In the genomic region with DNA sequence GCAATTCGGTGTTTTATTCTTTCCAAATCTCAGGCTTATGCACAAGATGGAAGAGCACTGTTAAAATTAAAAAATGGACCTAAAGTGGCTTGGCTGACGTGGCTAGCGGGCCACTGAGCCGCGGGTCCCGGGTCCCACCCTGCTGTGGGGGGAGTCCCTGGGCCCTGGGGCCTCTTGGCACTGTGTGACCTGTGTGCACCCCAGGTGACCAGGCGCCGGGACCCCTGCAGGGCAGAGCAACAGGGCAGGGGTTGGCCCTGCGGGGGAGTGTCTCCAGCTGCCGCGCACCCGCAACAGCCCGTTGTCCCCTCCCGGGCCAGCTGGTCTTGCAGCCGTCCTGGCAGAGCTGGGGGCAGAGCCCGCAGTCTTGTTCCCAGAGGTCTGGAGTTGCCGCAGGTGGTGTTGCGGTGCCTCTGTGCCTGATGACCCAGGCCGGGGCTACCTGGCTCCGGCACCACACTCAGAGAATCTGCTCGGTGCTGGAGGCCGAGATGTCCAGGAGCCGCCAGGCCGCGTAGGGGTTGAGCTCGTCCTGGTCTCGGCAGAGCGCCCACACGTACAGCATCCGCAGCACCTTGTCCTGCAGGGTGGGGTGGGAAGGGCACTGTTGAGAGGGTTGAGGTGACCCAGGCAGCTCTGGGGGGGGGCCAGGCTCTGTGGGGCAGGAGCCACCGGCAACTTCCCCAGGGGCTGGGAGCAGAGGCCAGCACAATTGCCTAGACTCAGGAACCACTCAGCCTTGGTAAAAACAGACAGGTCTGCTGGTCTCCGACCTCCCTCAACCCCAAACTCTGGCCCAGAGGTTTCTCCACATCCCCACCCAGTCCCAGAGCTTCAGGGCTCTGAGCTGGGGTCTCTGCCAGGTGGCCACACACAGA, we compare ENCODE assay signal across 9 cellular contexts. TPM values are rescaled to one million over a fixed set of nuclear protein-coding genes. Genes with fewer than 3 reads are reported as not detected.
DNase-seq lines count a peak whose midpoint lies in the region; ATAC-seq and TF ChIP-seq lines count a peak whose summit lies in the region.
"Had no signal": no experiment of that assay in that cellular context is flagged by ENCODE, and none has a peak within 500 bp of the region (broad histone marks: within the 10 kb centered on the region; RNA-seq: fewer than 3 reads in every experiment).

No MANE protein-coding gene starts in this region.

- peaks cover 0 to 12% (median 9%) of the 10 kb centered on the region in 3 donors for H3K27me3 ChIP-seq in stomach

- H3K27ac ChIP-seq in stomach, result peak overlapping the region in 3 of 5 donors; percentile 77 to 89 (median 86)

- no peaks in the 10 kb centered on the region for H3K9me3 ChIP-seq in stomach

- peak overlapping the region in 2 of 4 donors; percentile 60 to 61 for H3K4me3 ChIP-seq in stomach

- peaks cover 23 to 39% (median 37%) of the 10 kb centered on the region in 4 donors for H3K36me3 ChIP-seq in stomach

- H3K27ac Mint-ChIP-seq in activated CD4-positive, alpha-beta T cell treated with anti-CD3 and anti-CD28 coated beads, Interleukin-2, amount 10 ng/mL, durations not matched to agents 24 days and 14 days, result peak overlapping the region; percentile 59
- H3K27ac Mint-ChIP-seq in activated CD8-positive, alpha-beta T cell treated with anti-CD3 and anti-CD28 coated beads for 36 hours, result no peak overlapping the region

- CTCF ChIA-PET in activated CD8-positive, alpha-beta T cell treated with anti-CD3 and anti-CD28 coated beads for 36 hours (lab: Charles Lee), result interaction anchor here (0.9 kb wide), 1 partner anchor 23 kb away, joined by 3 read pairs; a partner anchor contains a TSS

- no peak for TF ChIP-seq EP300 in stomach (IDR thresholded peaks at IDR 0.05)

- ATAC-seq in activated CD8-positive, alpha-beta T cell treated with anti-CD3 and anti-CD28 coated beads for 36 hours, result no peak
- ATAC-seq in HG02852 (IDR thresholded peaks at IDR 0.05; ENCODE audit: unreplicated experiment) (no peak), HG02884 (IDR thresholded peaks at IDR 0.05; ENCODE audit: unreplicated experiment) (no peak)

- no peaks in the 10 kb centered on the region for H3K9me3 Mint-ChIP-seq in activated CD4-positive, alpha-beta T cell treated with anti-CD3 and anti-CD28 coated beads, Interleukin-2, amount 10 ng/mL, durations not matched to agents 24 days and 14 days
- H3K9me3 Mint-ChIP-seq in activated CD8-positive, alpha-beta T cell treated with anti-CD3 and anti-CD28 coated beads for 36 hours, result no peaks in the 10 kb centered on the region

- no peak for TF ChIP-seq CTCF in activated CD8-positive, alpha-beta T cell treated with anti-CD3 and anti-CD28 coated beads for 36 hours (IDR thresholded peaks at IDR 0.05)
- no peak for TF ChIP-seq CTCF in stomach (IDR thresholded peaks at IDR 0.05)

- POLR2A ChIA-PET in activated CD8-positive, alpha-beta T cell treated with anti-CD3 and anti-CD28 coated beads for 36 hours (lab: Charles Lee), result interaction anchor here (0.7 to 7.7 kb wide), 5 partner anchors 8 to 16 kb away, joined by 3 to 81 read pairs (median 12); a partner anchor contains a TSS

- DNase-seq in activated CD4-positive, alpha-beta T cell treated with anti-CD3 and anti-CD28 coated beads, Interleukin-2, amount 10 ng/mL, durations not matched to agents 24 days and 14 days, result no peak
- no peak for DNase-seq in activated CD4-positive, alpha-beta T cell treated with anti-CD3 and anti-CD28 coated beads for 4 hours
- DNase-seq in activated CD8-positive, alpha-beta T cell treated with anti-CD3 and anti-CD28 coated beads for 36 hours, result no peak
- DNase-seq in islet precursor cell (peak; percentile 54), stomach (no peak), GF-D8 (lab: John Stamatoyannopoulos, UW) (no peak)
- DNase-seq: NCI-H1694 had no signal

- 75 to 86% (median 79%) methylated on average over 16 to 32 of the region's 32 CpGs for WGBS in stomach, 5 donors

- H3K4me1 Mint-ChIP-seq in activated CD4-positive, alpha-beta T cell treated with anti-CD3 and anti-CD28 coated beads, Interleukin-2, amount 10 ng/mL, durations not matched to agents 24 days and 14 days, result peaks cover 15% of the 10 kb centered on the region
- peaks cover 16% of the 10 kb centered on the region for H3K4me1 Mint-ChIP-seq in activated CD8-positive, alpha-beta T cell treated with anti-CD3 and anti-CD28 coated beads for 36 hours (ENCODE audit: low read depth)

- intact Hi-C loops in activated CD4-positive, alpha-beta T cell treated with anti-CD3 and anti-CD28 coated beads, Interleukin-2, amount 10 ng/mL, durations not matched to agents 24 days and 14 days (cut with micrococcal nuclease), result no loop called here
- intact Hi-C loops in activated CD8-positive, alpha-beta T cell treated with anti-CD3 and anti-CD28 coated beads for 36 hours (cut with micrococcal nuclease), result loop anchor here (10.0 kb wide), 1 partner anchor 72 kb away; no protein-coding TSS in a partner anchor
- intact Hi-C loops in stomach (cut with DNase I; ENCODE audit: low total_unique reads), result loop anchor here (10.0 kb wide), 1 partner anchor 72 kb away; no protein-coding TSS in a partner anchor

- TF ChIP-seq POLR2A in stomach (IDR thresholded peaks at IDR 0.05), result no peak

- H3K36me3 Mint-ChIP-seq in activated CD4-positive, alpha-beta T cell treated with anti-CD3 and anti-CD28 coated beads, Interleukin-2, amount 10 ng/mL, durations not matched to agents 24 days and 14 days (ENCODE audit: low read depth), result peaks cover 24% of the 10 kb centered on the region
- peaks cover 22% of the 10 kb centered on the region for H3K36me3 Mint-ChIP-seq in activated CD8-positive, alpha-beta T cell treated with anti-CD3 and anti-CD28 coated beads for 36 hours (ENCODE audit: low read depth)

- peak overlapping the region; percentile 71 for H3K4me3 Mint-ChIP-seq in activated CD4-positive, alpha-beta T cell treated with anti-CD3 and anti-CD28 coated beads, Interleukin-2, amount 10 ng/mL, durations not matched to agents 24 days and 14 days
- H3K4me3 Mint-ChIP-seq in activated CD8-positive, alpha-beta T cell treated with anti-CD3 and anti-CD28 coated beads for 36 hours, result peak overlapping the region; percentile 44

- no peaks in the 10 kb centered on the region for H3K27me3 Mint-ChIP-seq in activated CD4-positive, alpha-beta T cell treated with anti-CD3 and anti-CD28 coated beads, Interleukin-2, amount 10 ng/mL, durations not matched to agents 24 days and 14 days
- H3K27me3 Mint-ChIP-seq in activated CD8-positive, alpha-beta T cell treated with anti-CD3 and anti-CD28 coated beads for 36 hours, result no peaks in the 10 kb centered on the region

- H3K4me1 ChIP-seq in stomach, result peaks cover 39 to 90% (median 62%) of the 10 kb centered on the region in 4 donors

RNA-seq across cellular contexts. Expression of a gene that starts 1.0 kb away (rescaled TPM):
- total RNA-seq in activated CD4-positive, alpha-beta T cell treated with anti-CD3 and anti-CD28 coated beads, Interleukin-2, amount 10 ng/mL, durations not matched to agents 24 days and 14 days, result 1.8 and 2.0 TPM in 2 replicates
- under 1 TPM; 0.74 to 0.87 TPM for total RNA-seq in activated CD8-positive, alpha-beta T cell treated with anti-CD3 and anti-CD28 coated beads for 36 hours
- 10 to 100 TPM in 1 of 5 donors, 1 to 10 TPM in 3, not detected in 1; 1.3 to 58.5 (median 3.8) TPM for total RNA-seq in stomach
- polyA plus RNA-seq in stomach, result 1 to 10 TPM in 2 of 3 donors, under 1 TPM in 1; 0.92 to 7.7 (median 1.2) TPM

RNA-seq across cellular contexts. Expression of a gene that starts 6.8 kb away (rescaled TPM):
- 21.8 and 23.2 TPM in 2 replicates for total RNA-seq in activated CD4-positive, alpha-beta T cell treated with anti-CD3 and anti-CD28 coated beads, Interleukin-2, amount 10 ng/mL, durations not matched to agents 24 days and 14 days
- total RNA-seq in activated CD8-positive, alpha-beta T cell treated with anti-CD3 and anti-CD28 coated beads for 36 hours, result 10 to 100 TPM; 16.0 to 18.2 TPM
- 10 to 100 TPM in 3 of 5 donors, 1 to 10 TPM in 2; 2.3 to 18.3 (median 12.2) TPM for total RNA-seq in stomach
- 10 to 100 TPM; 15.0 to 22.8 (median 17.7) TPM for polyA plus RNA-seq in stomach

RNA-seq across cellular contexts. Expression of a gene that starts 12.3 kb away (rescaled TPM):
- total RNA-seq in activated CD4-positive, alpha-beta T cell treated with anti-CD3 and anti-CD28 coated beads, Interleukin-2, amount 10 ng/mL, durations not matched to agents 24 days and 14 days, result 5.3 and 8.5 TPM in 2 replicates
- total RNA-seq in activated CD8-positive, alpha-beta T cell treated with anti-CD3 and anti-CD28 coated beads for 36 hours, result 1 to 10 TPM; 5.1 to 5.9 TPM
- total RNA-seq in stomach, result not detected
- 1 to 10 TPM in 1 of 3 donors, not detected in 2; 1.5 TPM for polyA plus RNA-seq in stomach

RNA-seq across cellular contexts. Expression of a gene that starts 16.5 kb away (rescaled TPM):
- total RNA-seq in activated CD4-positive, alpha-beta T cell treated with anti-CD3 and anti-CD28 coated beads, Interleukin-2, amount 10 ng/mL, durations not matched to agents 24 days and 14 days, result 110 and 111 TPM in 2 replicates
- 10 to 100 TPM; 92.3 to 95.5 TPM for total RNA-seq in activated CD8-positive, alpha-beta T cell treated with anti-CD3 and anti-CD28 coated beads for 36 hours
- 100 to 1,000 TPM in 2 of 5 donors, 10 to 100 TPM in 3; 41.0 to 123 (median 88.1) TPM for total RNA-seq in stomach
- 10 to 100 TPM; 44.6 to 55.9 (median 49.4) TPM for polyA plus RNA-seq in stomach

RNA-seq across cellular contexts. Expression of a gene that starts 23.3 kb away (rescaled TPM):
- 46.7 and 47.6 TPM in 2 replicates for total RNA-seq in activated CD4-positive, alpha-beta T cell treated with anti-CD3 and anti-CD28 coated beads, Interleukin-2, amount 10 ng/mL, durations not matched to agents 24 days and 14 days
- 10 to 100 TPM; 36.8 to 37.0 TPM for total RNA-seq in activated CD8-positive, alpha-beta T cell treated with anti-CD3 and anti-CD28 coated beads for 36 hours
- 10 to 100 TPM in 4 of 5 donors, 1 to 10 TPM in 1; 4.1 to 52.2 (median 11.0) TPM for total RNA-seq in stomach
- 10 to 100 TPM; 13.5 to 27.5 (median 15.9) TPM for polyA plus RNA-seq in stomach
